In genomic region chr12:131323879-131324278, GRCh38 we compare ENCODE assay signal across 20 cellular contexts.
"Had no signal": no experiment of that assay in that cellular context is flagged by ENCODE, and none has a peak within 500 bp of the region (broad histone marks: within the 10 kb centered on the region; RNA-seq: fewer than 3 reads in every experiment).

No MANE protein-coding gene starts in this region.

- H3K27ac Mint-ChIP-seq: nephron; progenitor cell of endocrine pancreas; stimulated activated naive B cell treated with anti-CD40 and anti-IgM and Interleukin-4, amounts not matched to agents 10 μg/mL and 1 μg/mL and 100 μg/mL, for 72 hours; stimulated activated naive CD8-positive, alpha-beta T cell treated with anti-CD3 and anti-CD28 coated beads, Interleukin-15, amount 100 ng/mL, for 72 hours had no signal

- H3K9me3 ChIP-seq: pancreas, right lobe of liver, testis, upper lobe of right lung, vagina had no signal

- H3K27ac ChIP-seq: heart left ventricle, pancreas, right lobe of liver, testis, tibial nerve, upper lobe of right lung, vagina had no signal

- H3K4me3 Mint-ChIP-seq: nephron; stimulated activated naive B cell treated with anti-CD40 and anti-IgM and Interleukin-4, amounts not matched to agents 10 μg/mL and 1 μg/mL and 100 μg/mL, for 72 hours; stimulated activated naive CD8-positive, alpha-beta T cell treated with anti-CD3 and anti-CD28 coated beads, Interleukin-15, amount 100 ng/mL, for 72 hours had no signal

- H3K4me1 Mint-ChIP-seq: nephron; stimulated activated naive B cell treated with anti-CD40 and anti-IgM and Interleukin-4, amounts not matched to agents 10 μg/mL and 1 μg/mL and 100 μg/mL, for 72 hours; stimulated activated naive CD8-positive, alpha-beta T cell treated with anti-CD3 and anti-CD28 coated beads, Interleukin-15, amount 100 ng/mL, for 72 hours had no signal

- H3K4me1 ChIP-seq: heart left ventricle, pancreas, right lobe of liver, testis, upper lobe of right lung, vagina had no signal

- ATAC-seq: heart left ventricle; left colon; left ventricle myocardium superior; pancreas; right lobe of liver; stimulated activated naive CD8-positive, alpha-beta T cell treated with anti-CD3 and anti-CD28 coated beads, Interleukin-15, amount 100 ng/mL, for 72 hours; upper lobe of right lung had no signal

- H3K27me3 ChIP-seq: heart left ventricle, pancreas, right lobe of liver, testis, tibial nerve, upper lobe of right lung, vagina had no signal

- H3K36me3 Mint-ChIP-seq: stimulated activated naive B cell treated with anti-CD40 and anti-IgM and Interleukin-4, amounts not matched to agents 10 μg/mL and 1 μg/mL and 100 μg/mL, for 72 hours had no signal

- H3K4me3 ChIP-seq: heart left ventricle, lung, pancreas, right lobe of liver, testis, tibial nerve, upper lobe of right lung, vagina had no signal

- DNase-seq: effector CD4-positive, alpha-beta T cell; heart left ventricle; hippocampal formation; left colon; left ventricle myocardium superior; mesenchymal stem cell; midbrain; occipital lobe; pancreas; right lobe of liver; stimulated activated CD4-positive, alpha-beta T cell treated with anti-CD3 and anti-CD28 coated beads, Interleukin-4, amount 100 ng/mL, for 1 hour; stimulated activated naive B cell treated with anti-CD40 and anti-IgM and Interleukin-4, amounts not matched to agents 10 μg/mL and 1 μg/mL and 100 μg/mL, for 72 hours; stimulated activated naive CD8-positive, alpha-beta T cell treated with anti-CD3 and anti-CD28 coated beads, Interleukin-15, amount 100 ng/mL, for 72 hours; testis; upper lobe of right lung had no signal

- H3K27me3 Mint-ChIP-seq: stimulated activated naive CD8-positive, alpha-beta T cell treated with anti-CD3 and anti-CD28 coated beads, Interleukin-15, amount 100 ng/mL, for 72 hours had no signal

- H3K36me3 ChIP-seq: heart left ventricle, pancreas, right lobe of liver, tibial nerve, upper lobe of right lung, vagina had no signal
